ENCODE assay signal across 8 cellular contexts in genomic region chr7:130943336-130943901, GRCh38.
DNase-seq lines count a peak whose midpoint lies in the region; ATAC-seq, FAIRE-seq and TF ChIP-seq lines count a peak whose summit lies in the region.

No MANE protein-coding gene starts in this region.

- no peak overlapping the region for H3K9ac ChIP-seq in MM.1S (ENCODE audit: low read length)

- no peaks in the 10 kb centered on the region for H3K9me3 Mint-ChIP-seq in naive thymus-derived CD8-positive, alpha-beta T cell

- H4K20me1 ChIP-seq in OCI-LY7 (ENCODE audit: insufficient read depth, low read length), result no peaks in the 10 kb centered on the region
- H4K20me1 ChIP-seq in MM.1S (ENCODE audit: insufficient read depth, low read length), result peaks cover 42% of the 10 kb centered on the region

- DNase-seq in GM19239 (ENCODE audit: insufficient read length, low spot score), result no peak
- DNase-seq in OCI-LY7 (ENCODE audit: low spot score), result peak; percentile 35
- DNase-seq in dorsolateral prefrontal cortex, result no peak
- DNase-seq in naive thymus-derived CD8-positive, alpha-beta T cell, result peak in 5 of 10 donors; percentile 19 to 63 (median 56)
- DNase-seq in DMS153 (lab: John Stamatoyannopoulos, UW), result no peak
- DNase-seq in MM.1S, result no peak
- no peak for DNase-seq in stimulated activated CD4-positive, alpha-beta T cell treated with anti-CD3 and anti-CD28 coated beads, Interleukin-12 subunit alpha, Interleukin-12 subunit beta, amount 100 ng/mL, for 4 hours
- DNase-seq in NCI-H82 treated with DMSO at 0.1 percent for 48 hours (lab: John Stamatoyannopoulos, UW; ENCODE audit: unreplicated experiment), result no peak

- CTCF ChIA-PET in OCI-LY7 (lab: Charles Lee; ENCODE audit: unreplicated experiment), result no interaction called here

- H2AFZ ChIP-seq in OCI-LY7 (ENCODE audit: low read length), result peak overlapping the region; percentile 67; the same call in 1 of the 2 replicates
- no peak overlapping the region for H2AFZ ChIP-seq in MM.1S (ENCODE audit: low read length)

- no peaks in the 10 kb centered on the region for H3K27me3 Mint-ChIP-seq in naive thymus-derived CD8-positive, alpha-beta T cell

- peak overlapping the region; percentile 98 for H3K4me2 ChIP-seq in OCI-LY7 (ENCODE audit: low read length)
- no peak overlapping the region for H3K4me2 ChIP-seq in MM.1S (ENCODE audit: low read depth, low read length)

- BruUV-seq in OCI-LY7 (replicated peaks; lab: Mats Ljungman, UMichigan), result no TSS peak

- H3K4me1 ChIP-seq in OCI-LY7 (ENCODE audit: insufficient read depth, low read length, poor library complexity, severe bottlenecking) (peaks cover 58% of the 10 kb centered on the region), MM.1S (ENCODE audit: low read length) (peaks cover 12% of the 10 kb centered on the region)

- no peaks in the 10 kb centered on the region; the same call in 1 of the 2 replicates for H3F3A ChIP-seq in MM.1S (ENCODE audit: insufficient read depth, low read length)

- no peak for TF ChIP-seq CTCF in OCI-LY7 (conservative IDR thresholded peaks at IDR 0.05; ENCODE audit: low read length)
- no peak for TF ChIP-seq CTCF in dorsolateral prefrontal cortex (IDR thresholded peaks at IDR 0.05 in 54 of 56, conservative IDR thresholded peaks at IDR 0.05 in 2 of 56; ENCODE audit: low read depth in 1 of 56, partially characterized antibody in 56 of 56)
- no peak for TF ChIP-seq CTCF in MM.1S (IDR thresholded peaks at IDR 0.05; ENCODE audit: low read length)

- H3K79me2 ChIP-seq in OCI-LY7 (ENCODE audit: insufficient read depth, low read depth, low read length), result peaks cover 30% of the 10 kb centered on the region; the same call in 1 of the 2 replicates
- peaks cover 97% of the 10 kb centered on the region for H3K79me2 ChIP-seq in MM.1S (ENCODE audit: low read length)

- peak overlapping the region; percentile 66 for H3K4me3 ChIP-seq in OCI-LY7 (ENCODE audit: low read depth, low read length, poor library complexity, severe bottlenecking)
- peak overlapping the region in 57 of 59 donors; percentile 1 to 67 (median 46) for H3K4me3 ChIP-seq in dorsolateral prefrontal cortex
- no peak overlapping the region for H3K4me3 ChIP-seq in MM.1S (ENCODE audit: low read length)

- H3K36me3 ChIP-seq in OCI-LY7 (ENCODE audit: insufficient read depth, low read length) (peaks cover 13% of the 10 kb centered on the region; the same call in 1 of the 2 replicates), MM.1S (replicated peaks; ENCODE audit: insufficient read depth, low read length) (no peaks in the 10 kb centered on the region; the same call in none of the 2 replicates)

- H3K27ac ChIP-seq in OCI-LY7 (ENCODE audit: low read depth, low read length, poor library complexity, severe bottlenecking) (peak overlapping the region; percentile 47), dorsolateral prefrontal cortex (peak overlapping the region in 57 of 59 donors; percentile 15 to 88 (median 74)), MM.1S (ENCODE audit: low read length) (no peak overlapping the region)

- ATAC-seq in naive thymus-derived CD8-positive, alpha-beta T cell, result peak; percentile 68 to 80

- intact Hi-C loops in OCI-LY7 (cut with micrococcal nuclease; ENCODE audit: unreplicated experiment) (no loop called here), dorsolateral prefrontal cortex (cut with DNase I) (no loop called here)

- H3K36me3 Mint-ChIP-seq in naive thymus-derived CD8-positive, alpha-beta T cell, result peaks cover 4 to 44% (median 6%) of the 10 kb centered on the region in 3 donors

- H3K4me1 Mint-ChIP-seq in naive thymus-derived CD8-positive, alpha-beta T cell, result peaks cover 36 to 97% (median 90%) of the 10 kb centered on the region in 4 donors

- FAIRE-seq in GM19239 (lab: Jason Lieb, UNC), result peak; percentile 85

- peak overlapping the region; percentile 77 to 91 (median 82) for H3K4me3 Mint-ChIP-seq in naive thymus-derived CD8-positive, alpha-beta T cell

- POLR2A ChIA-PET in OCI-LY7 (lab: Charles Lee), result interaction anchor here (0.7 to 4.3 kb wide), 4 partner anchors 10 to 962 kb away, joined by 3 to 32 read pairs (median 3); no protein-coding TSS in a partner anchor
- POLR2A ChIA-PET in naive thymus-derived CD8-positive, alpha-beta T cell (lab: Charles Lee), result interaction anchor here (1.6 kb wide), 1 partner anchor 8 kb away, joined by 7 read pairs; no protein-coding TSS in a partner anchor

- H3K9me2 ChIP-seq in OCI-LY7 (ENCODE audit: insufficient read depth, low read length) (no peaks in the 10 kb centered on the region), MM.1S (replicated peaks; ENCODE audit: insufficient read depth, low read length) (no peaks in the 10 kb centered on the region)

- H3K27me3 ChIP-seq in dorsolateral prefrontal cortex (no peaks in the 10 kb centered on the region), MM.1S (replicated peaks; ENCODE audit: insufficient read depth, low read length) (no peaks in the 10 kb centered on the region)

- H3K9me3 ChIP-seq in OCI-LY7 (ENCODE audit: low read length) (no peaks in the 10 kb centered on the region), MM.1S (replicated peaks; ENCODE audit: insufficient read depth, low read length) (no peaks in the 10 kb centered on the region)

- H3K27ac Mint-ChIP-seq in naive thymus-derived CD8-positive, alpha-beta T cell, result peak overlapping the region in 9 of 10 donors; percentile 82 to 98 (median 93)
